Comparison of ENCODE assay signal across 27 cellular contexts in genomic region chr10:69739561-69739960, GRCh38.
"Had no signal": no experiment of that assay in that cellular context is flagged by ENCODE, and none has a peak within 500 bp of the region (broad histone marks: within the 10 kb centered on the region; RNA-seq: fewer than 3 reads in every experiment).

No MANE protein-coding gene starts in this region.

- H3K4me3 Mint-ChIP-seq: activated CD8-positive, alpha-beta T cell treated with anti-CD3 and anti-CD28 coated beads, Interleukin-2, amount 10 ng/mL, durations not matched to agents 7 days and 5 days; activated naive CD4-positive, alpha-beta T cell treated with anti-CD3 and anti-CD28 coated beads, Interleukin-2, amount 10 ng/mL, durations not matched to agents 7 days and 5 days; activated naive CD8-positive, alpha-beta T cell treated with anti-CD3 and anti-CD28 coated beads, Interleukin-2, amount 10 ng/mL, durations not matched to agents 7 days and 5 days; natural killer cell; stimulated activated naive B cell treated with anti-CD40 and anti-IgM and Interleukin-4, amounts not matched to agents 10 μg/mL and 1 μg/mL and 100 μg/mL, for 72 hours; T-helper 17 cell; WTC11 had no signal

- H3K9me3 ChIP-seq: heart left ventricle, left lung, ovary, psoas muscle, stomach, thyroid gland had no signal

- H3K4me1 Mint-ChIP-seq: stimulated activated naive B cell treated with anti-CD40 and anti-IgM and Interleukin-4, amounts not matched to agents 10 μg/mL and 1 μg/mL and 100 μg/mL, for 72 hours had no signal

- H3K27ac Mint-ChIP-seq: activated CD8-positive, alpha-beta T cell treated with anti-CD3 and anti-CD28 coated beads, Interleukin-2, amount 10 ng/mL, durations not matched to agents 7 days and 5 days; activated naive CD4-positive, alpha-beta T cell treated with anti-CD3 and anti-CD28 coated beads, Interleukin-2, amount 10 ng/mL, durations not matched to agents 7 days and 5 days; activated naive CD8-positive, alpha-beta T cell treated with anti-CD3 and anti-CD28 coated beads, Interleukin-2, amount 10 ng/mL, durations not matched to agents 7 days and 5 days; natural killer cell; stimulated activated naive B cell treated with anti-CD40 and anti-IgM and Interleukin-4, amounts not matched to agents 10 μg/mL and 1 μg/mL and 100 μg/mL, for 72 hours; T-helper 17 cell; WTC11 had no signal

- H3K27ac ChIP-seq: brain microvascular endothelial cell, foreskin keratinocyte, heart left ventricle, left lung, ovary, psoas muscle, stomach, thyroid gland had no signal

- DNase-seq: activated CD4-positive, alpha-beta T cell treated with anti-CD3 and anti-CD28 coated beads, Interleukin-2, amount 50 U/mL, for 1 hour; activated CD8-positive, alpha-beta T cell treated with anti-CD3 and anti-CD28 coated beads, Interleukin-2, amount 10 ng/mL, durations not matched to agents 7 days and 5 days; activated gamma-delta T cell; activated naive CD4-positive, alpha-beta T cell treated with anti-CD3 and anti-CD28 coated beads, Interleukin-2, amount 10 ng/mL, durations not matched to agents 7 days and 5 days; activated naive CD8-positive, alpha-beta T cell treated with anti-CD3 and anti-CD28 coated beads, Interleukin-2, amount 10 ng/mL, durations not matched to agents 7 days and 5 days; brain microvascular endothelial cell; central memory CD4-positive, alpha-beta T cell; foreskin keratinocyte; heart left ventricle; hypothalamus; kidney glomerular epithelial cell; left lung; mesendoderm; natural killer cell; ovary; psoas muscle; stimulated activated CD4-positive, alpha-beta T cell treated with anti-CD3 and anti-CD28 coated beads, Interleukin-15, amount 100 ng/mL, for 24 hours; stimulated activated CD4-positive, alpha-beta T cell treated with anti-CD3 and anti-CD28 coated beads, Interleukin-2, amount 100 ng/mL, for 24 hours; stimulated activated naive B cell treated with anti-CD40 and anti-IgM and Interleukin-4, amounts not matched to agents 10 μg/mL and 1 μg/mL and 100 μg/mL, for 72 hours; stomach; T-helper 17 cell; T1000; thyroid gland had no signal

- H3K36me3 Mint-ChIP-seq: activated naive CD4-positive, alpha-beta T cell treated with anti-CD3 and anti-CD28 coated beads, Interleukin-2, amount 10 ng/mL, durations not matched to agents 7 days and 5 days; activated naive CD8-positive, alpha-beta T cell treated with anti-CD3 and anti-CD28 coated beads, Interleukin-2, amount 10 ng/mL, durations not matched to agents 7 days and 5 days; natural killer cell; stimulated activated naive B cell treated with anti-CD40 and anti-IgM and Interleukin-4, amounts not matched to agents 10 μg/mL and 1 μg/mL and 100 μg/mL, for 72 hours; WTC11 had no signal

- H3K36me3 ChIP-seq: brain microvascular endothelial cell, heart left ventricle, left lung, ovary, stomach, thyroid gland had no signal

- H3K9me3 Mint-ChIP-seq: activated naive CD4-positive, alpha-beta T cell treated with anti-CD3 and anti-CD28 coated beads, Interleukin-2, amount 10 ng/mL, durations not matched to agents 7 days and 5 days; activated naive CD8-positive, alpha-beta T cell treated with anti-CD3 and anti-CD28 coated beads, Interleukin-2, amount 10 ng/mL, durations not matched to agents 7 days and 5 days; natural killer cell; stimulated activated naive B cell treated with anti-CD40 and anti-IgM and Interleukin-4, amounts not matched to agents 10 μg/mL and 1 μg/mL and 100 μg/mL, for 72 hours; WTC11 had no signal

- H3K4me3 ChIP-seq: heart left ventricle, left lung, lung, ovary, psoas muscle, smooth muscle cell, stomach, thyroid gland had no signal

- H3K4me1 ChIP-seq: foreskin keratinocyte, left lung, thyroid gland had no signal

- H3K27me3 ChIP-seq: brain microvascular endothelial cell, left lung, ovary, thyroid gland had no signal

- ATAC-seq: activated CD8-positive, alpha-beta T cell treated with anti-CD3 and anti-CD28 coated beads, Interleukin-2, amount 10 ng/mL, durations not matched to agents 7 days and 5 days; esophagus mucosa; foreskin keratinocyte; left lung; natural killer cell; psoas muscle; stimulated activated naive B cell treated with anti-CD40 and anti-IgM and Interleukin-4, amounts not matched to agents 10 μg/mL and 1 μg/mL and 100 μg/mL, for 72 hours; T-helper 17 cell; WTC11 had no signal
